8 cellular contexts compared by ENCODE assay signal in genomic region chr17:68462381-68463210, GRCh38. TPM values are rescaled to one million over a fixed set of nuclear protein-coding genes. Genes with fewer than 3 reads are reported as not detected.
DNase-seq lines count a peak whose midpoint lies in the region; ATAC-seq and TF ChIP-seq lines count a peak whose summit lies in the region.

No MANE protein-coding gene starts in this region.

- peak overlapping the region; percentile 83 for H3K27ac ChIP-seq in right cardiac atrium (ENCODE audit: low read length)

- peak; percentile 58 for DNase-seq in GM10266 (ENCODE audit: extremely low spot score)
- DNase-seq in NCI-H1436 treated with DMSO at 0.1 percent for 48 hours (lab: John Stamatoyannopoulos, UW): peak; percentile 62
- DNase-seq in SW480 (ENCODE audit: low spot score): peak; percentile 90
- DNase-seq in amniotic stem cell (lab: John Stamatoyannopoulos, UW): peak; percentile 81
- DNase-seq in right cardiac atrium: peak; percentile 57 to 85 (median 78)

- no peaks in the 10 kb centered on the region for H3K4me1 ChIP-seq in right cardiac atrium (ENCODE audit: control insufficient read depth, insufficient read depth, low read length)
- peaks cover 8% of the 10 kb centered on the region for H3K4me1 ChIP-seq in skeletal muscle satellite cell (ENCODE audit: control insufficient read depth, insufficient read depth, low read length)

- H3K36me3 ChIP-seq in skeletal muscle satellite cell (ENCODE audit: insufficient read depth, low read length): no peaks in the 10 kb centered on the region

- peak; percentile 66 for TF ChIP-seq CTCF in GM10266 (IDR thresholded peaks at IDR 0.05; ENCODE audit: control insufficient read depth, insufficient read depth, low read depth, missing control alignments)

- 37% methylated on average over 15 of the region's 15 CpGs for WGBS in right cardiac atrium

- H3K27me3 ChIP-seq in right cardiac atrium (ENCODE audit: control insufficient read depth, insufficient read depth) (no peaks in the 10 kb centered on the region), skeletal muscle satellite cell (ENCODE audit: control insufficient read depth, insufficient read depth, low read length) (peaks cover 6% of the 10 kb centered on the region)

- intact Hi-C loops in right cardiac atrium (cut with DNase I): loop anchor here in 3 of 4 donors (5.0 to 10.0 kb wide), 6 partner anchors 52 to 292 kb away; partner anchors contain the start of gene PRKAR1A (in 1 of the 3)

- no peak overlapping the region for H3K4me3 ChIP-seq in right cardiac atrium (ENCODE audit: low read length)
- H3K4me3 ChIP-seq in skeletal muscle satellite cell (ENCODE audit: low read length): no peak overlapping the region

- H3K9me3 ChIP-seq in right cardiac atrium (ENCODE audit: control insufficient read depth, low read length) (no peaks in the 10 kb centered on the region), skeletal muscle satellite cell (replicated peaks; ENCODE audit: low read length) (no peaks in the 10 kb centered on the region)

- ATAC-seq in HG02588 (IDR thresholded peaks at IDR 0.05; ENCODE audit: unreplicated experiment) (peak; percentile 40), right cardiac atrium (peak; percentile 81 to 87), HG02840 (IDR thresholded peaks at IDR 0.05; ENCODE audit: low FRiP score, unreplicated experiment) (no peak)

- H3K4me2 ChIP-seq in skeletal muscle satellite cell (ENCODE audit: low read length): peak overlapping the region; percentile 41

- H3K9ac ChIP-seq in skeletal muscle satellite cell (ENCODE audit: low read depth, low read length): no peak overlapping the region

RNA-seq across cellular contexts. Expression of gene WIPI1, which starts 5.3 kb away (rescaled TPM):
- total RNA-seq in right cardiac atrium: 10 to 100 TPM; 42.6 to 71.3 (median 53.5) TPM
- polyA plus RNA-seq in right cardiac atrium: 44.2 TPM
- total RNA-seq in skeletal muscle satellite cell (2012; rRNA removed): 76.7 and 87.2 TPM in 2 replicates

RNA-seq across cellular contexts. Expression of gene PRKAR1A, which starts 49.6 kb away (rescaled TPM):
- total RNA-seq in right cardiac atrium: 100 to 1,000 TPM; 545 to 768 (median 595) TPM
- 187 TPM for polyA plus RNA-seq in right cardiac atrium
- 132 and 164 TPM in 2 replicates for total RNA-seq in skeletal muscle satellite cell (2012; rRNA removed)
